In the genomic region with DNA sequence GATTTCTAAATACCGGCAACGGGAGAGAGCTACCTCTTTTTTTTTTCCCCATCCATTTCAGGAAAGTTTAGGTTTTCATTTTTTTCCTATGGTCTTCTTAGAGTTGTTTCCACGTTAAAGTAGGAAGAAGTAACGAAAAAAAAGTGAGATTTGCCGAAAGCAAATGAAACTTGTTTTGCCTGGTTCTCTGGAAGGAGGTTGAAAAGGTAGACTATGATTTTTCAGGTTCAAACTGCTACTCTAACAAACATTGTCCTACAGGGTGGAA, we compare ENCODE assay signal across 8 cellular contexts. TPM values are rescaled to one million over a fixed set of nuclear protein-coding genes. Genes with fewer than 3 reads are reported as not detected.
DNase-seq lines count a peak whose midpoint lies in the region; ATAC-seq, FAIRE-seq and TF ChIP-seq lines count a peak whose summit lies in the region.

No MANE protein-coding gene starts in this region.

- peaks cover 45% of the 10 kb centered on the region for H3K79me2 ChIP-seq in OCI-LY3 (ENCODE audit: low read length)

- H3K9ac ChIP-seq in OCI-LY3 (ENCODE audit: low read length) = peak overlapping the region; percentile 73

- H3K9me3 Mint-ChIP-seq in effector memory CD8-positive, alpha-beta T cell = no peaks in the 10 kb centered on the region

- H3K27me3 Mint-ChIP-seq in effector memory CD8-positive, alpha-beta T cell = no peaks in the 10 kb centered on the region

- H3K36me3 Mint-ChIP-seq in effector memory CD8-positive, alpha-beta T cell (ENCODE audit: insufficient read depth) = peaks cover 57% of the 10 kb centered on the region

- H3K27ac ChIP-seq in C4-2B (peak overlapping the region; percentile 97; the same call in 1 of the 2 replicates), OCI-LY3 (ENCODE audit: low read length) (peak overlapping the region; percentile 63), neutrophil (peak overlapping the region; percentile 100)

- H3K4me1 ChIP-seq in OCI-LY3 (ENCODE audit: low read length) (peaks cover 23% of the 10 kb centered on the region), neutrophil (ENCODE audit: control insufficient read depth in 1 of 2, insufficient read depth in 1 of 2, low read depth in 1 of 2, low read length in 1 of 2) (peaks cover 39 to 45% of the 10 kb centered on the region in 2 experiments)

- DNase-seq in effector memory CD8-positive, alpha-beta T cell = no peak
- DNase-seq in NAMALWA (ENCODE audit: low spot score) = no peak
- no peak for DNase-seq in activated gamma-delta T cell treated with Interleukin-2 at 50 U/mL for 16 hours
- DNase-seq in frontal cortex (ENCODE audit: low spot score in 2 of 2) = no peak

- H3K9me3 ChIP-seq in OCI-LY3 (ENCODE audit: insufficient read depth, low read length) (no peaks in the 10 kb centered on the region), neutrophil (no peaks in the 10 kb centered on the region)

- no peak for ATAC-seq in effector memory CD8-positive, alpha-beta T cell (replicated peaks)
- ATAC-seq in HG02763 (IDR thresholded peaks at IDR 0.05; ENCODE audit: unreplicated experiment) = no peak

- peak overlapping the region; percentile 97 to 99 for H3K27ac Mint-ChIP-seq in effector memory CD8-positive, alpha-beta T cell

- no peak for TF ChIP-seq CTCF in C4-2B (conservative IDR thresholded peaks at IDR 0.05)
- no peak for TF ChIP-seq CTCF in OCI-LY3 (IDR thresholded peaks at IDR 0.05; ENCODE audit: low read depth, low read length)
- no peak for TF ChIP-seq CTCF in neutrophil (IDR thresholded peaks at IDR 0.05)

- peak overlapping the region; percentile 84 to 99 for H3K4me3 Mint-ChIP-seq in effector memory CD8-positive, alpha-beta T cell

- peaks cover 29% of the 10 kb centered on the region for H3K36me3 ChIP-seq in OCI-LY3 (replicated peaks; ENCODE audit: low read depth, low read length)
- peaks cover 7% of the 10 kb centered on the region for H3K36me3 ChIP-seq in neutrophil

- H3K4me3 ChIP-seq in OCI-LY3 (ENCODE audit: low read length) (peak overlapping the region; percentile 77), neutrophil (ENCODE audit: low read depth in 1 of 2, low read length in 1 of 2) (peak overlapping the region; percentile 64 to 71)

- H3K27me3 ChIP-seq in OCI-LY3 (ENCODE audit: low read depth, low read length) (0 out of 2 replicates have a peak, but pooled peaks cover 3% of the 10 kb centered on the region), neutrophil (no peaks in the 10 kb centered on the region)

- no peak for FAIRE-seq in frontal cortex (lab: Jason Lieb, UNC)

- peak overlapping the region; percentile 82 for H3K4me2 ChIP-seq in OCI-LY3 (ENCODE audit: low read length)

- H4K20me1 ChIP-seq in OCI-LY3 (ENCODE audit: insufficient read depth, low read length) = no peaks in the 10 kb centered on the region

- peaks cover 27 to 37% of the 10 kb centered on the region in 2 donors for H3K4me1 Mint-ChIP-seq in effector memory CD8-positive, alpha-beta T cell (ENCODE audit: low read depth in 2 of 2)

- H2AFZ ChIP-seq in OCI-LY3 (ENCODE audit: low read depth, low read length) = 0 out of 2 replicates have a peak overlapping the region, but pooled peaks have one; percentile 17

RNA-seq across cellular contexts. Expression of a gene that starts 18.6 kb away (rescaled TPM):
- 108 TPM for total RNA-seq in frontal cortex
